ENCODE assay signal across 8 cellular contexts in the genomic region with DNA sequence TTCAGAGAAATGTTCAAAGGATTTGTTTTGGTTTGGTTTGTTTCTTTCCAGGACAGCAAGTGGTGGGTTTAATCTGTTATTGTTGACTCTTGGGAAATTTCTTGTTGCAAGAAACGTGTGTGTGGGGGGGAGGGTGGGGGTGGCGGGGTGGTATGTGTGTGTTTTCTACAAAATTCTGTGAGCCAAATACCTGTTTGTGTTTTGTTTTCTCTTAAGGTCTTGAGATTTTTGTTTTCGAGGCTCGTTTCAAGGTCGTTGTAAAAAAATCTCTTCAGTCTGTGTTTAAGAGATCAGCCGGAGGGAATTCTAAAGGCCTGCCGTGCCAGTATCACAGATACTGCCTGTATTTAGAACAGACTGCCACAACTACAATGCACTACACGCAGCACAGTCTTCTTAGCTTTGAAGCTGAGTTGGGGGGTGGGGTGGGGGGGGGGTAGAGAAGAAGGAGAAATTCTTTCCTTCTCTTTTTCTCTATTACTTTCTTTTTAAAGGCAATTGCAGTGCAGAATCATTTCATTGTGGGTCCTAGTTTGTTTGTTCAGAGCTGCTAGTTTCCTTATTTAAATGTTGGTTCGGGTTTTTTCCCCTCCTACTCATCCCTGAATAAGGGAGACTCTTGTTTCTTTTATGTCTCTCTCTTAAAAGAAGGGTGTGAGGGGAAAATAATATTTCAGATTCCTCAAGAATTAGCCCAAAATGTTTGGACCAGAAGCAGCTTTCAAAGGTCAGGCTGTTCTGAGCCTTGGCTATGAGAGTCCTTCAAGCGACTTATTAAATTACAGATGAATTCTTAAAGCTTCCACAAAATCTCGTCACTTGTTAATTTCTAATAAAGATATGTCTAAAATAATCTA. TPM values are rescaled to one million over a fixed set of nuclear protein-coding genes. Genes with fewer than 3 reads are reported as not detected.
DNase-seq lines count a peak whose midpoint lies in the region; ATAC-seq, FAIRE-seq and TF ChIP-seq lines count a peak whose summit lies in the region.

No MANE protein-coding gene starts in this region.

- DNase-seq in EH (ENCODE audit: low read depth) (peak; percentile 61), RKO (ENCODE audit: low spot score) (peak; percentile 63), endodermal cell (peak; percentile 70), cortex of kidney (lab: John Stamatoyannopoulos, UW) (no peak), urothelium cell line (ENCODE audit: low spot score) (no peak)
- DNase-seq in naive thymus-derived CD4-positive, alpha-beta T cell: peak in 2 of 9 donors; percentile 16 to 24

- H3K4me3 ChIP-seq in endodermal cell (ENCODE audit: low read length): peak overlapping the region; percentile 86
- peak overlapping the region; percentile 95 for H3K4me3 ChIP-seq in naive thymus-derived CD4-positive, alpha-beta T cell (ENCODE audit: low read length)

- no peaks in the 10 kb centered on the region for H3K36me3 Mint-ChIP-seq in endodermal cell (ENCODE audit: low read depth)
- H3K36me3 Mint-ChIP-seq in naive thymus-derived CD4-positive, alpha-beta T cell: peaks cover 0 to 16% (median 0%) of the 10 kb centered on the region in 5 donors

- H3K27ac ChIP-seq in endodermal cell (ENCODE audit: low read depth, low read length): peak overlapping the region; percentile 100
- H3K27ac ChIP-seq in naive thymus-derived CD4-positive, alpha-beta T cell (ENCODE audit: low read depth, low read length): peak overlapping the region; percentile 96

- no peak for TF ChIP-seq CTCF in endodermal cell (conservative IDR thresholded peaks at IDR 0.05)

- intact Hi-C loops in naive thymus-derived CD4-positive, alpha-beta T cell (cut with micrococcal nuclease): loop anchor here (1.0 to 10.0 kb wide), 4 partner anchors 7 to 828 kb away; no protein-coding TSS in a partner anchor

- peaks cover 25% of the 10 kb centered on the region for H3K27me3 ChIP-seq in endodermal cell (ENCODE audit: control insufficient read depth, insufficient read depth, low read length, poor library complexity, severe bottlenecking)
- no peaks in the 10 kb centered on the region for H3K27me3 ChIP-seq in naive thymus-derived CD4-positive, alpha-beta T cell (ENCODE audit: control insufficient read depth in 2 of 2, insufficient read depth in 2 of 2, low read length in 2 of 2)

- no peaks in the 10 kb centered on the region for H3K36me3 ChIP-seq in endodermal cell (ENCODE audit: control insufficient read depth, insufficient read depth, low read length)
- peaks cover 0 to 8% (median 0%) of the 10 kb centered on the region in 3 experiments for H3K36me3 ChIP-seq in naive thymus-derived CD4-positive, alpha-beta T cell (ENCODE audit: control insufficient read depth in 2 of 3, insufficient read depth in 3 of 3, low read length in 3 of 3)

- peaks cover 56% of the 10 kb centered on the region for H3K4me1 Mint-ChIP-seq in endodermal cell
- H3K4me1 Mint-ChIP-seq in naive thymus-derived CD4-positive, alpha-beta T cell: peaks cover 38 to 78% (median 76%) of the 10 kb centered on the region in 7 donors

- peaks cover 39% of the 10 kb centered on the region for H3K27me3 Mint-ChIP-seq in endodermal cell (ENCODE audit: insufficient read depth)
- peaks cover 0 to 16% (median 0%) of the 10 kb centered on the region in 5 donors for H3K27me3 Mint-ChIP-seq in naive thymus-derived CD4-positive, alpha-beta T cell

- FAIRE-seq in urothelium cell line (lab: Jason Lieb, UNC): no peak

- no peaks in the 10 kb centered on the region for H3K4me1 ChIP-seq in endodermal cell (ENCODE audit: control insufficient read depth, insufficient read depth, low read length)
- H3K4me1 ChIP-seq in naive thymus-derived CD4-positive, alpha-beta T cell (ENCODE audit: control insufficient read depth in 2 of 2, insufficient read depth in 2 of 2, low read length in 2 of 2): peaks cover 14 to 39% of the 10 kb centered on the region in 2 donors

- no peaks in the 10 kb centered on the region for H3K9me3 ChIP-seq in endodermal cell (ENCODE audit: control insufficient read depth, low read length)
- H3K9me3 ChIP-seq in naive thymus-derived CD4-positive, alpha-beta T cell (ENCODE audit: control insufficient read depth in 2 of 3, low read length in 3 of 3): no peaks in the 10 kb centered on the region

- POLR2A ChIA-PET in naive thymus-derived CD4-positive, alpha-beta T cell (lab: Charles Lee): interaction anchor here (1.0 to 1.5 kb wide), 4 partner anchors 229 to 1003 kb away, joined by 3 to 14 read pairs (median 3); no protein-coding TSS in a partner anchor

- no peaks in the 10 kb centered on the region for H3K9me3 Mint-ChIP-seq in endodermal cell
- H3K9me3 Mint-ChIP-seq in naive thymus-derived CD4-positive, alpha-beta T cell: no peaks in the 10 kb centered on the region

- CTCF ChIA-PET in naive thymus-derived CD4-positive, alpha-beta T cell (lab: Charles Lee): interaction anchor here (0.5 to 3.9 kb wide), 12 partner anchors 8 to 1466 kb away, joined by 3 to 32 read pairs (median 4); no protein-coding TSS in a partner anchor

- H3K4me3 Mint-ChIP-seq in endodermal cell: peak overlapping the region; percentile 77
- H3K4me3 Mint-ChIP-seq in naive thymus-derived CD4-positive, alpha-beta T cell: peak overlapping the region; percentile 64 to 100 (median 98)

- WGBS in endodermal cell (ENCODE audit: insufficient coverage in 1 of 2, insufficient read length in 1 of 2), 2 experiments: 35% methylated on average over 7 of the region's 11 CpGs; no CpG with 5 or more reads in 1 of the 2 experiments

- H3K9ac ChIP-seq in endodermal cell (ENCODE audit: extremely low read depth, low read length, poor library complexity, severe bottlenecking): peak overlapping the region; percentile 100

- H3K27ac Mint-ChIP-seq in endodermal cell: peak overlapping the region; percentile 100
- peak overlapping the region; percentile 99 to 100 (median 100) for H3K27ac Mint-ChIP-seq in naive thymus-derived CD4-positive, alpha-beta T cell

- ATAC-seq in naive thymus-derived CD4-positive, alpha-beta T cell: no peak
- ATAC-seq in GM18519 (IDR thresholded peaks at IDR 0.05; ENCODE audit: low FRiP score, unreplicated experiment) (no peak), HG02571 (IDR thresholded peaks at IDR 0.05; ENCODE audit: unreplicated experiment) (no peak)

RNA-seq across cellular contexts. Expression of a gene that starts 1.4 kb away (rescaled TPM):
- 1 to 10 TPM; 3.8 to 3.9 TPM for total RNA-seq in endodermal cell
- polyA plus RNA-seq in endodermal cell (2013, experiment 1 of 2): 12.9 TPM
- polyA plus RNA-seq in endodermal cell (2013, experiment 2 of 2): 8.9 TPM
- total RNA-seq in naive thymus-derived CD4-positive, alpha-beta T cell: 100 to 1,000 TPM in 1 of 5 experiments, 10 to 100 TPM in 4; 13.4 to 154 (median 29.5) TPM
- 1 to 10 TPM in 1 of 2 donors, under 1 TPM in 1; 0.63 to 2.4 TPM for polyA plus RNA-seq in naive thymus-derived CD4-positive, alpha-beta T cell

RNA-seq across cellular contexts. Expression of a gene that starts 44.4 kb away (rescaled TPM):
- not detected for total RNA-seq in endodermal cell
- polyA plus RNA-seq in endodermal cell (2013, experiment 1 of 2): not detected
- polyA plus RNA-seq in endodermal cell (2013, experiment 2 of 2): not detected
- not detected for total RNA-seq in naive thymus-derived CD4-positive, alpha-beta T cell
- polyA plus RNA-seq in naive thymus-derived CD4-positive, alpha-beta T cell: not detected

Comparison
In these comparisons a context has a peak if more than half of its experiments do, and no peak if none do; other contexts are left out.
1. DNase-seq: peak in EH (single experiment), RKO (single experiment) and endodermal cell (single experiment); none in cortex of kidney (single experiment) and urothelium cell line (single experiment).